ENCODE assay signal across 10 cellular contexts in the genomic region with DNA sequence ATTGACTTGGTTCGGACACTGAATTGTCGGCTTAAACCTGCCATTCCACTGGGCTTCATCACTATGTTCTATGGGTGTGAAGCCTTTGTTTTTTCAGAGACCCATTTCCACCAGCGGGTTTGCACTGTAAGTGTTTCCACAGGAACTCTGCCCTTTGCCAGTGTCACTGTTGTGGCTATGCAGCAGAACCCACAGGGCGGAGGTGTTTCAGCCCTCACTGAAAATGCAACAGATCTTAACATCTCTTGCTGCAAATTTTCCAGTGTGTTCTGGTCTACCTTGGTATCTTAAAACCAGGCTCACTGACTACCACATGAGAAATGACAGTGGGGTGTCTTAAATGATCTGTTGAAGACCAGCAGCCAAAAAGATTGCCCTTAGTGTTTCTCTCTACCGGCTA. TPM values are rescaled to one million over a fixed set of nuclear protein-coding genes. Genes with fewer than 3 reads are reported as not detected.
DNase-seq lines count a peak whose midpoint lies in the region; ATAC-seq lines count a peak whose summit lies in the region.
"Had no signal": no experiment of that assay in that cellular context is flagged by ENCODE, and none has a peak within 500 bp of the region (broad histone marks: within the 10 kb centered on the region; RNA-seq: fewer than 3 reads in every experiment).

No MANE protein-coding gene starts in this region.

- peaks cover 97% of the 10 kb centered on the region for H3K4me1 ChIP-seq in CD4-positive, CD25-positive, alpha-beta regulatory T cell (ENCODE audit: control insufficient read depth, insufficient read depth, low read length, poor library complexity, severe bottlenecking)
- H3K4me1 ChIP-seq in SJCRH30 = no peaks in the 10 kb centered on the region

- H3K4me1 Mint-ChIP-seq in CD4-positive, CD25-positive, alpha-beta regulatory T cell = peaks cover 54 to 96% (median 84%) of the 10 kb centered on the region in 4 donors

- peak overlapping the region; percentile 97 to 100 (median 98) for H3K27ac Mint-ChIP-seq in CD4-positive, CD25-positive, alpha-beta regulatory T cell

- H3K9me3 ChIP-seq in CD4-positive, CD25-positive, alpha-beta regulatory T cell (ENCODE audit: control insufficient read depth in 2 of 2, low read length in 2 of 2) = no peaks in the 10 kb centered on the region
- no peaks in the 10 kb centered on the region for H3K9me3 ChIP-seq in SJCRH30 (replicated peaks)

- no peaks in the 10 kb centered on the region for H3K27me3 ChIP-seq in CD4-positive, CD25-positive, alpha-beta regulatory T cell (ENCODE audit: control insufficient read depth, insufficient read depth, low read length)
- no peaks in the 10 kb centered on the region for H3K27me3 ChIP-seq in SJCRH30

- DNase-seq in CD4-positive, CD25-positive, alpha-beta regulatory T cell = peak; percentile 69 to 92 (median 84)
- peak; percentile 34 to 51 (median 44) for DNase-seq in activated CD4-positive, CD25-positive, alpha-beta regulatory T cell (lab: John Stamatoyannopoulos, UW)
- DNase-seq in activated naive CD8-positive, alpha-beta T cell treated with anti-CD3 and anti-CD28 coated beads, Interleukin-2, amount 50 U/mL, for 16 hours (ENCODE audit: low read depth, low spot score) = peak; percentile 67
- peak in 3 of 4 experiments; percentile 59 to 73 (median 67) for DNase-seq in stimulated activated CD4-positive, alpha-beta T cell treated with anti-CD3 and anti-CD28 coated beads, Interleukin-1b, Interleukin-23, amount 100 ng/mL, for 24 hours (ENCODE audit: low read depth in 4 of 4, low spot score in 1 of 4)
- DNase-seq in midbrain (lab: John Stamatoyannopoulos, UW) = no peak
- DNase-seq in NCI-H146 (lab: John Stamatoyannopoulos, UW) = no peak
- DNase-seq in SJCRH30 = no peak
- DNase-seq: C1 segment of cervical spinal cord, NCI-H2029 had no signal

- peak overlapping the region; percentile 84 for H3K4me3 ChIP-seq in CD4-positive, CD25-positive, alpha-beta regulatory T cell (ENCODE audit: low read depth, low read length)
- H3K4me3 ChIP-seq in SJCRH30 = no peak overlapping the region

- H3K9me3 Mint-ChIP-seq in CD4-positive, CD25-positive, alpha-beta regulatory T cell = no peaks in the 10 kb centered on the region

- H3K36me3 ChIP-seq in CD4-positive, CD25-positive, alpha-beta regulatory T cell (ENCODE audit: control insufficient read depth, insufficient read depth, low read length) = no peaks in the 10 kb centered on the region
- no peaks in the 10 kb centered on the region for H3K36me3 ChIP-seq in SJCRH30

- peak overlapping the region; percentile 84 to 96 (median 86) for H3K4me3 Mint-ChIP-seq in CD4-positive, CD25-positive, alpha-beta regulatory T cell

- no peaks in the 10 kb centered on the region for H3K27me3 Mint-ChIP-seq in CD4-positive, CD25-positive, alpha-beta regulatory T cell

- peak overlapping the region; percentile 87 for H3K27ac ChIP-seq in CD4-positive, CD25-positive, alpha-beta regulatory T cell (ENCODE audit: insufficient read depth, low read length, poor library complexity, severe bottlenecking)
- no peak overlapping the region for H3K27ac ChIP-seq in SJCRH30

- peaks cover 15% of the 10 kb centered on the region for H3K36me3 Mint-ChIP-seq in CD4-positive, CD25-positive, alpha-beta regulatory T cell

- ATAC-seq in CD4-positive, CD25-positive, alpha-beta regulatory T cell (ENCODE audit: low read depth in 2 of 2) = peak; percentile 66 to 68
- no peak for ATAC-seq in HG02571 (IDR thresholded peaks at IDR 0.05; ENCODE audit: unreplicated experiment)

RNA-seq across cellular contexts. Expression of a gene that starts 21.1 kb away (rescaled TPM):
- 457 TPM for total RNA-seq in CD4-positive, CD25-positive, alpha-beta regulatory T cell
- 100 to 1,000 TPM; 194 to 221 (median 199) TPM for polyA plus RNA-seq in CD4-positive, CD25-positive, alpha-beta regulatory T cell
- total RNA-seq in SJCRH30 (2014; rRNA removed; shearing (Covaris generic)) = 6.7 and 6.8 TPM in 2 replicates

Comparison
In these comparisons a context has a peak if more than half of its experiments do, and no peak if none do; other contexts are left out.
1. DNase-seq: peak in CD4-positive, CD25-positive, alpha-beta regulatory T cell (3 of 3), activated CD4-positive, CD25-positive, alpha-beta regulatory T cell (4 of 4), activated naive CD8-positive, alpha-beta T cell treated with anti-CD3 and anti-CD28 coated beads, Interleukin-2, amount 50 U/mL, for 16 hours (single experiment) and stimulated activated CD4-positive, alpha-beta T cell treated with anti-CD3 and anti-CD28 coated beads, Interleukin-1b, Interleukin-23, amount 100 ng/mL, for 24 hours (3 of 4); none in midbrain (single experiment), NCI-H146 (single experiment) and SJCRH30 (0 of 2).
2. RNA of a gene that starts 21.1 kb away (total RNA-seq): 457 TPM in CD4-positive, CD25-positive, alpha-beta regulatory T cell (single experiment); 6.7 to 6.8 TPM in SJCRH30; every median in the first group is over 10 times any median in the second.